ENCODE assay signal across 1 cellular context in the genomic region with DNA sequence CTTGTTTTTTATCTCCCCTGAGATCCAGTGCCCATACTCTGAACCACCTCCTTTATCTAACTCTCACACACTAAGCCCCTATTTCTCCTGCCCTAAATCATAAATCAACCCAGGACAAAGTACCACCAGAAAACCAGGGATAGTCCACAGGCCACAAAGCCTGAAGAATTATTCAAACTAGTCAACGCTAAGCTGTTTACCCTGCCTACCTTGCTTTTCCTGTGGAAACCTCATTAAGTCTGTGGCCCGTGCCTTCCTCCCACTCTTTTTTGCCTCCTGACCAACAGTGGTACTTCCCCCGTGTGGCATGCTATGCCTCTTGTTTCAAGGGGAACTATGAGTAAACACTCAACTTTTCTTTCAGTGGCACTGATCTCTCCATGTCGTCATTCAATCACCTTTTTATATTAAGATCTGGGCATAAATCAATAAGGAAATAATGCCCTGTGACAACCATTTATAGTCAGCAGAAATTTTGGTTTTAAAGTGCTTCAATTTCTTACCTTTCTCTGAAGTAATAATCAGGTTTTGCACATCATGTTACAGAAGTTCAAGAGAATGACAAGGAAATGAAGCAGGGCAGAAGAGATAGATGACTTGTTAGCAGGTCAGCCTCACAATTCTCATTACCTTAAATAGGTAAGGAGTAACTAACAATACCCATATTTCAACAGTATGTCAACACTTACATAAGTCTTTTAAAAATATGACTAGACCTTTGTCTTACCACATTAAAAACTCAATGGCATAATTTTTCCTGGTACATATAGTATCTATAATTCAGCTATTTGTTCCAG.
A peak's percentile ranks its signal among the peaks of the same experiment; 100 is the strongest.
TF ChIP-seq lines count a peak whose summit lies in the region.

No MANE protein-coding gene starts in this region.

TF ChIP-seq in K562, 482 proteins besides CTCF, POLR2A, EP300 and RAD21 (continues in another document):
- TF ChIP-seq MEIS2 (IDR thresholded peaks at IDR 0.05; ENCODE audit: partially characterized antibody) (peak; percentile 85), KDM1A (IDR thresholded peaks at IDR 0.05) (0 out of 4 replicates have a peak, but pooled peaks of 1 of the 2 experiments have one; percentile 17), NFIX (CRISPR knock-in tag; IDR thresholded peaks at IDR 0.05; ENCODE audit: low read depth) (no peak), MYNN (IDR thresholded peaks at IDR 0.05) (peak; percentile 22; the same call in 1 of the 2 replicates), MYNN (CRISPR knock-in tag; IDR thresholded peaks at IDR 0.05) (no peak), GTF2E2 (tag; IDR thresholded peaks at IDR 0.05) (no peak), BHLHE40 (IDR thresholded peaks at IDR 0.05; ENCODE audit: low read length) (peak; percentile 82), CC2D1A (IDR thresholded peaks at IDR 0.05) (no peak), DPF2 (IDR thresholded peaks at IDR 0.05) (peak; percentile 78), SMARCA4 (IDR thresholded peaks at IDR 0.05) (peak; percentile 49; the same call in 1 of the 2 replicates), FOXM1 (IDR thresholded peaks at IDR 0.05; ENCODE audit: low read depth) (no peak), FOXM1 (CRISPR knock-in tag; IDR thresholded peaks at IDR 0.05; ENCODE audit: low read depth) (no peak), ZNF316 (IDR thresholded peaks at IDR 0.05) (peak; percentile 44; the same call in 1 of the 2 replicates), KAT7 (CRISPR knock-in tag; IDR thresholded peaks at IDR 0.05; ENCODE audit: borderline replicate concordance) (0 out of 2 replicates have a peak, but pooled peaks have one; percentile 34), TBL1XR1 (IDR thresholded peaks at IDR 0.05; ENCODE audit: low read length in 2 of 2) (no peak), SMARCE1 (IDR thresholded peaks at IDR 0.05) (peak; percentile 38; the same call in 1 of the 2 replicates), NCOR1 (IDR thresholded peaks at IDR 0.05) (0 out of 2 replicates have a peak, but pooled peaks have one; percentile 16), KLF16 (IDR thresholded peaks at IDR 0.05) (0 out of 2 replicates have a peak, but pooled peaks have one; percentile 39), TEAD4 (IDR thresholded peaks at IDR 0.05; ENCODE audit: low read length) (0 out of 2 replicates have a peak, but pooled peaks have one; percentile 42), TEAD4 (CRISPR knock-in tag; IDR thresholded peaks at IDR 0.05; ENCODE audit: borderline replicate concordance) (no peak), ARID1B (IDR thresholded peaks at IDR 0.05) (peak; percentile 74), TAL1 (IDR thresholded peaks at IDR 0.05) (peak; percentile 42), NR2F6 (CRISPR knock-in tag; IDR thresholded peaks at IDR 0.05) (no peak), EGR1 (conservative IDR thresholded peaks at IDR 0.05) (peak; percentile 76), MAFG (tag; conservative IDR thresholded peaks at IDR 0.05) (0 out of 2 replicates have a peak, but pooled peaks have one; percentile 14), TCF3 (CRISPR knock-in tag; IDR thresholded peaks at IDR 0.05) (peak; percentile 49), GATAD2A (IDR thresholded peaks at IDR 0.05) (0 out of 2 replicates have a peak, but pooled peaks have one; percentile 17), FOS (IDR thresholded peaks at IDR 0.05; ENCODE audit: extremely low read depth, insufficient read length) (no peak), CBFA2T3 (IDR thresholded peaks at IDR 0.05) (peak; percentile 71), CTBP1 (IDR thresholded peaks at IDR 0.05; ENCODE audit: borderline replicate concordance) (peak; percentile 55), CBX3 (IDR thresholded peaks at IDR 0.05; ENCODE audit: borderline replicate concordance in 1 of 2, low read length in 2 of 2) (no peak)
- TF ChIP-seq, protein P1, sequence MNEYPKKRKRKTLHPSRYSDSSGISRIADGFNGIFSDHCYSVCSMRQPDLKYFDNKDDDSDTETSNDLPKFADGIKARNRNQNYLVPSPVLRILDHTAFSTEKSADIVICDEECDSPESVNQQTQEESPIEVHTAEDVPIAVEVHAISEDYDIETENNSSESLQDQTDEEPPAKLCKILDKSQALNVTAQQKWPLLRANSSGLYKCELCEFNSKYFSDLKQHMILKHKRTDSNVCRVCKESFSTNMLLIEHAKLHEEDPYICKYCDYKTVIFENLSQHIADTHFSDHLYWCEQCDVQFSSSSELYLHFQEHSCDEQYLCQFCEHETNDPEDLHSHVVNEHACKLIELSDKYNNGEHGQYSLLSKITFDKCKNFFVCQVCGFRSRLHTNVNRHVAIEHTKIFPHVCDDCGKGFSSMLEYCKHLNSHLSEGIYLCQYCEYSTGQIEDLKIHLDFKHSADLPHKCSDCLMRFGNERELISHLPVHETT (CRISPR knock-in tag; conservative IDR thresholded peaks at IDR 0.05 in 1 of 2, IDR thresholded peaks at IDR 0.05 in 1 of 2) = 0 out of 4 replicates have a peak, but pooled peaks of 1 of the 2 experiments have one; percentile 32
- TF ChIP-seq, protein P2, sequence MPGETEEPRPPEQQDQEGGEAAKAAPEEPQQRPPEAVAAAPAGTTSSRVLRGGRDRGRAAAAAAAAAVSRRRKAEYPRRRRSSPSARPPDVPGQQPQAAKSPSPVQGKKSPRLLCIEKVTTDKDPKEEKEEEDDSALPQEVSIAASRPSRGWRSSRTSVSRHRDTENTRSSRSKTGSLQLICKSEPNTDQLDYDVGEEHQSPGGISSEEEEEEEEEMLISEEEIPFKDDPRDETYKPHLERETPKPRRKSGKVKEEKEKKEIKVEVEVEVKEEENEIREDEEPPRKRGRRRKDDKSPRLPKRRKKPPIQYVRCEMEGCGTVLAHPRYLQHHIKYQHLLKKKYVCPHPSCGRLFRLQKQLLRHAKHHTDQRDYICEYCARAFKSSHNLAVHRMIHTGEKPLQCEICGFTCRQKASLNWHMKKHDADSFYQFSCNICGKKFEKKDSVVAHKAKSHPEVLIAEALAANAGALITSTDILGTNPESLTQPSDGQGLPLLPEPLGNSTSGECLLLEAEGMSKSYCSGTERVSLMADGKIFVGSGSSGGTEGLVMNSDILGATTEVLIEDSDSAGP (CRISPR knock-in tag; IDR thresholded peaks at IDR 0.05) = no peak
- TF ChIP-seq, protein P3, sequence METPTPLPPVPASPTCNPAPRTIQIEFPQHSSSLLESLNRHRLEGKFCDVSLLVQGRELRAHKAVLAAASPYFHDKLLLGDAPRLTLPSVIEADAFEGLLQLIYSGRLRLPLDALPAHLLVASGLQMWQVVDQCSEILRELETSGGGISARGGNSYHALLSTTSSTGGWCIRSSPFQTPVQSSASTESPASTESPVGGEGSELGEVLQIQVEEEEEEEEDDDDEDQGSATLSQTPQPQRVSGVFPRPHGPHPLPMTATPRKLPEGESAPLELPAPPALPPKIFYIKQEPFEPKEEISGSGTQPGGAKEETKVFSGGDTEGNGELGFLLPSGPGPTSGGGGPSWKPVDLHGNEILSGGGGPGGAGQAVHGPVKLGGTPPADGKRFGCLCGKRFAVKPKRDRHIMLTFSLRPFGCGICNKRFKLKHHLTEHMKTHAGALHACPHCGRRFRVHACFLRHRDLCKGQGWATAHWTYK (CRISPR knock-in tag; IDR thresholded peaks at IDR 0.05) = peak; percentile 92
- TF ChIP-seq, protein P4, sequence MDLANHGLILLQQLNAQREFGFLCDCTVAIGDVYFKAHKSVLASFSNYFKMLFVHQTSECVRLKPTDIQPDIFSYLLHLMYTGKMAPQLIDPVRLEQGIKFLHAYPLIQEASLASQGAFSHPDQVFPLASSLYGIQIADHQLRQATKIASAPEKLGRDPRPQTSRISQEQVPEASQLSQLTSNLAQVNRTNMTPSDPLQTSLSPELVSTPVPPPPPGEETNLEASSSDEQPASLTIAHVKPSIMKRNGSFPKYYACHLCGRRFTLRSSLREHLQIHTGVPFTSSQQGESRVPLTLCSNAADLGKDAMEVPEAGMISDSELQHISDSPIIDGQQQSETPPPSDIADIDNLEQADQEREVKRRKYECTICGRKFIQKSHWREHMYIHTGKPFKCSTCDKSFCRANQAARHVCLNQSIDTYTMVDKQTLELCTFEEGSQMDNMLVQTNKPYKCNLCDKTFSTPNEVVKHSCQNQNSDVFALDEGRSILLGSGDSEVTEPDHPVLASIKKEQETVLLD (IDR thresholded peaks at IDR 0.05) = peak; percentile 55; the same call in 1 of the 2 replicates
- TF ChIP-seq, protein P5, sequence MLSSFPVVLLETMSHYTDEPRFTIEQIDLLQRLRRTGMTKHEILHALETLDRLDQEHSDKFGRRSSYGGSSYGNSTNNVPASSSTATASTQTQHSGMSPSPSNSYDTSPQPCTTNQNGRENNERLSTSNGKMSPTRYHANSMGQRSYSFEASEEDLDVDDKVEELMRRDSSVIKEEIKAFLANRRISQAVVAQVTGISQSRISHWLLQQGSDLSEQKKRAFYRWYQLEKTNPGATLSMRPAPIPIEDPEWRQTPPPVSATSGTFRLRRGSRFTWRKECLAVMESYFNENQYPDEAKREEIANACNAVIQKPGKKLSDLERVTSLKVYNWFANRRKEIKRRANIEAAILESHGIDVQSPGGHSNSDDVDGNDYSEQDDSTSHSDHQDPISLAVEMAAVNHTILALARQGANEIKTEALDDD (IDR thresholded peaks at IDR 0.05) = peak; percentile 94
- TF ChIP-seq, protein P6, sequence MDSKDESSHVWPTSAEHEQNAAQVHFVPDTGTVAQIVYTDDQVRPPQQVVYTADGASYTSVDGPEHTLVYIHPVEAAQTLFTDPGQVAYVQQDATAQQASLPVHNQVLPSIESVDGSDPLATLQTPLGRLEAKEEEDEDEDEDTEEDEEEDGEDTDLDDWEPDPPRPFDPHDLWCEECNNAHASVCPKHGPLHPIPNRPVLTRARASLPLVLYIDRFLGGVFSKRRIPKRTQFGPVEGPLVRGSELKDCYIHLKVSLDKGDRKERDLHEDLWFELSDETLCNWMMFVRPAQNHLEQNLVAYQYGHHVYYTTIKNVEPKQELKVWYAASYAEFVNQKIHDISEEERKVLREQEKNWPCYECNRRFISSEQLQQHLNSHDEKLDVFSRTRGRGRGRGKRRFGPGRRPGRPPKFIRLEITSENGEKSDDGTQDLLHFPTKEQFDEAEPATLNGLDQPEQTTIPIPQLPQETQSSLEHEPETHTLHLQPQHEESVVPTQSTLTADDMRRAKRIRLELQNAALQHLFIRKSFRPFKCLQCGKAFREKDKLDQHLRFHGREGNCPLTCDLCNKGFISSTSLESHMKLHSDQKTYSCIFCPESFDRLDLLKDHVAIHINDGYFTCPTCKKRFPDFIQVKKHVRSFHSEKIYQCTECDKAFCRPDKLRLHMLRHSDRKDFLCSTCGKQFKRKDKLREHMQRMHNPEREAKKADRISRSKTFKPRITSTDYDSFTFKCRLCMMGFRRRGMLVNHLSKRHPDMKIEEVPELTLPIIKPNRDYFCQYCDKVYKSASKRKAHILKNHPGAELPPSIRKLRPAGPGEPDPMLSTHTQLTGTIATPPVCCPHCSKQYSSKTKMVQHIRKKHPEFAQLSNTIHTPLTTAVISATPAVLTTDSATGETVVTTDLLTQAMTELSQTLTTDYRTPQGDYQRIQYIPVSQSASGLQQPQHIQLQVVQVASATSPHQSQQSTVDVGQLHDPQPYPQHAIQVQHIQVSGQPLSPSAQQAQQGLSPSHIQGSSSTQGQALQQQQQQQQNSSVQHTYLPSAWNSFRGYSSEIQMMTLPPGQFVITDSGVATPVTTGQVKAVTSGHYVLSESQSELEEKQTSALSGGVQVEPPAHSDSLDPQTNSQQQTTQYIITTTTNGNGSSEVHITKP (IDR thresholded peaks at IDR 0.05; ENCODE audit: partially characterized antibody) = peak; percentile 22
- TF ChIP-seq, protein P7, sequence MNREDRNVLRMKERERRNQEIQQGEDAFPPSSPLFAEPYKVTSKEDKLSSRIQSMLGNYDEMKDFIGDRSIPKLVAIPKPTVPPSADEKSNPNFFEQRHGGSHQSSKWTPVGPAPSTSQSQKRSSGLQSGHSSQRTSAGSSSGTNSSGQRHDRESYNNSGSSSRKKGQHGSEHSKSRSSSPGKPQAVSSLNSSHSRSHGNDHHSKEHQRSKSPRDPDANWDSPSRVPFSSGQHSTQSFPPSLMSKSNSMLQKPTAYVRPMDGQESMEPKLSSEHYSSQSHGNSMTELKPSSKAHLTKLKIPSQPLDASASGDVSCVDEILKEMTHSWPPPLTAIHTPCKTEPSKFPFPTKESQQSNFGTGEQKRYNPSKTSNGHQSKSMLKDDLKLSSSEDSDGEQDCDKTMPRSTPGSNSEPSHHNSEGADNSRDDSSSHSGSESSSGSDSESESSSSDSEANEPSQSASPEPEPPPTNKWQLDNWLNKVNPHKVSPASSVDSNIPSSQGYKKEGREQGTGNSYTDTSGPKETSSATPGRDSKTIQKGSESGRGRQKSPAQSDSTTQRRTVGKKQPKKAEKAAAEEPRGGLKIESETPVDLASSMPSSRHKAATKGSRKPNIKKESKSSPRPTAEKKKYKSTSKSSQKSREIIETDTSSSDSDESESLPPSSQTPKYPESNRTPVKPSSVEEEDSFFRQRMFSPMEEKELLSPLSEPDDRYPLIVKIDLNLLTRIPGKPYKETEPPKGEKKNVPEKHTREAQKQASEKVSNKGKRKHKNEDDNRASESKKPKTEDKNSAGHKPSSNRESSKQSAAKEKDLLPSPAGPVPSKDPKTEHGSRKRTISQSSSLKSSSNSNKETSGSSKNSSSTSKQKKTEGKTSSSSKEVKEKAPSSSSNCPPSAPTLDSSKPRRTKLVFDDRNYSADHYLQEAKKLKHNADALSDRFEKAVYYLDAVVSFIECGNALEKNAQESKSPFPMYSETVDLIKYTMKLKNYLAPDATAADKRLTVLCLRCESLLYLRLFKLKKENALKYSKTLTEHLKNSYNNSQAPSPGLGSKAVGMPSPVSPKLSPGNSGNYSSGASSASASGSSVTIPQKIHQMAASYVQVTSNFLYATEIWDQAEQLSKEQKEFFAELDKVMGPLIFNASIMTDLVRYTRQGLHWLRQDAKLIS (CRISPR knock-in tag; IDR thresholded peaks at IDR 0.05) = 0 out of 2 replicates have a peak, but pooled peaks have one; percentile 35
- TF ChIP-seq, protein P8, sequence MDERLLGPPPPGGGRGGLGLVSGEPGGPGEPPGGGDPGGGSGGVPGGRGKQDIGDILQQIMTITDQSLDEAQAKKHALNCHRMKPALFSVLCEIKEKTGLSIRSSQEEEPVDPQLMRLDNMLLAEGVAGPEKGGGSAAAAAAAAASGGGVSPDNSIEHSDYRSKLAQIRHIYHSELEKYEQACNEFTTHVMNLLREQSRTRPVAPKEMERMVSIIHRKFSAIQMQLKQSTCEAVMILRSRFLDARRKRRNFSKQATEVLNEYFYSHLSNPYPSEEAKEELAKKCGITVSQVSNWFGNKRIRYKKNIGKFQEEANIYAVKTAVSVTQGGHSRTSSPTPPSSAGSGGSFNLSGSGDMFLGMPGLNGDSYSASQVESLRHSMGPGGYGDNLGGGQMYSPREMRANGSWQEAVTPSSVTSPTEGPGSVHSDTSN (CRISPR knock-in tag; IDR thresholded peaks at IDR 0.05; ENCODE audit: low read depth) = no peak
- TF ChIP-seq, protein P8 (tag; conservative IDR thresholded peaks at IDR 0.05; ENCODE audit: low read depth) = peak; percentile 83
- TF ChIP-seq, protein P9, sequence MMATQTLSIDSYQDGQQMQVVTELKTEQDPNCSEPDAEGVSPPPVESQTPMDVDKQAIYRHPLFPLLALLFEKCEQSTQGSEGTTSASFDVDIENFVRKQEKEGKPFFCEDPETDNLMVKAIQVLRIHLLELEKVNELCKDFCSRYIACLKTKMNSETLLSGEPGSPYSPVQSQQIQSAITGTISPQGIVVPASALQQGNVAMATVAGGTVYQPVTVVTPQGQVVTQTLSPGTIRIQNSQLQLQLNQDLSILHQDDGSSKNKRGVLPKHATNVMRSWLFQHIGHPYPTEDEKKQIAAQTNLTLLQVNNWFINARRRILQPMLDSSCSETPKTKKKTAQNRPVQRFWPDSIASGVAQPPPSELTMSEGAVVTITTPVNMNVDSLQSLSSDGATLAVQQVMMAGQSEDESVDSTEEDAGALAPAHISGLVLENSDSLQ (IDR thresholded peaks at IDR 0.05) = peak; percentile 71
